8 cellular contexts compared by ENCODE assay signal in genomic region chr3:38346584-38347410, GRCh38. TPM values are rescaled to one million over a fixed set of nuclear protein-coding genes. Genes with fewer than 3 reads are reported as not detected.
DNase-seq lines count a peak whose midpoint lies in the region; ATAC-seq and TF ChIP-seq lines count a peak whose summit lies in the region.

TSS of gene XYLB (plus strand) at chr3:38346785. CDS start at chr3:38346869, 84 bp downstream.

- H3K27ac ChIP-seq in lower lobe of right lung = no peak within 1 kb of the TSS

- TF ChIP-seq CTCF in lower lobe of right lung (IDR thresholded peaks at IDR 0.05) = peak; percentile 89

- peaks cover 18% of the 10 kb centered on the region for H3K4me1 ChIP-seq in lower lobe of right lung

- DNase-seq in AG20443 (ENCODE audit: low spot score) (peak; percentile 97), NCI-H446 treated with DMSO at 0.1 percent for 48 hours (lab: John Stamatoyannopoulos, UW) (peak; percentile 39), dermis microvascular lymphatic vessel endothelial cell (ENCODE audit: low read depth in 2 of 2) (peak; percentile 46 to 87), lower lobe of right lung (peak; percentile 93)
- DNase-seq in activated CD4-positive, alpha-beta T cell treated with anti-CD3 and anti-CD28 coated beads, Interleukin-2, amount 50 U/mL, for 1 hour = peak; percentile 64
- DNase-seq in stimulated activated CD4-positive, alpha-beta T cell treated with anti-CD3 and anti-CD28 coated beads, TNF-alpha, amount 100 ng/mL, for 1 hour (ENCODE audit: low read depth in 3 of 3, low spot score in 1 of 3) = peak in 2 of 3 donors; percentile 45 to 65

- H3K27me3 ChIP-seq in lower lobe of right lung (ENCODE audit: low read depth) = no peaks in the 10 kb centered on the region

- intact Hi-C loops in lower lobe of right lung (cut with DNase I) = no loop called here

- no peaks in the 10 kb centered on the region for H3K36me3 ChIP-seq in lower lobe of right lung

- H3K9me3 ChIP-seq in lower lobe of right lung = no peaks in the 10 kb centered on the region

- ATAC-seq in GM18861 (IDR thresholded peaks at IDR 0.05; ENCODE audit: unreplicated experiment) (peak; percentile 98), HG03066 (IDR thresholded peaks at IDR 0.05; ENCODE audit: low read depth, unreplicated experiment) (peak; percentile 98), lower lobe of right lung (peak; percentile 99 to 100)

- H3K4me3 ChIP-seq in lower lobe of right lung = peak within 1 kb of the TSS; percentile 93

RNA-seq across cellular contexts. Expression of gene XYLB, which starts in this region (rescaled TPM):
- total RNA-seq in dermis microvascular lymphatic vessel endothelial cell = 1.4 and 1.7 TPM in 2 replicates
- total RNA-seq in lower lobe of right lung = 2.7 TPM

Comparison
In these comparisons a context has a peak if more than half of its experiments do, and no peak if none do; other contexts are left out.
1. DNase-seq: peak in every context shown above with its lines; median percentile 97 in AG20443; 93 in lower lobe of right lung; 66 in dermis microvascular lymphatic vessel endothelial cell; 64 in activated CD4-positive, alpha-beta T cell treated with anti-CD3 and anti-CD28 coated beads, Interleukin-2, amount 50 U/mL, for 1 hour; 55 in stimulated activated CD4-positive, alpha-beta T cell treated with anti-CD3 and anti-CD28 coated beads, TNF-alpha, amount 100 ng/mL, for 1 hour; 39 in NCI-H446 treated with DMSO at 0.1 percent for 48 hours.